Comparison of ENCODE assay signal across 24 cellular contexts in the genomic region with DNA sequence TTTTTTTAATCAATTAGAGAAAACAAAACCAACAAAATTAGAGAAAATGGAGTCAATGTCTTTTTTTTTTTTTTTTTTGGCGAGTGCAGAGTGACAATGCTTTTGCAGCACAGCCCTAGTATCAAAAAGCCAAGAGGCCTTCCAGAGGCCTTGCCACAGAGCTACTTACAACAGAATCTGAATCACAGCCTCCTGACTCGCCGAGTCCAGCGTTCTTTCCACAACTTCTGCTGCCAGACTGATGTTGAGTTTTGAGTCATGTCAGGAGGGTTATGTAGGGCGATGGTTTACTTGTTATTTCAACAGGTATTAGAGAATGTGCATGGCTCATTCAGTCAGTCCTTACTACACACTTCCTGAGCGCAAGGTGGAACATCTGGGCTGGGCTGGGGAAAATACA.
DNase-seq lines count a peak whose midpoint lies in the region; TF ChIP-seq lines count a peak whose summit lies in the region.
"Had no signal": no experiment of that assay in that cellular context is flagged by ENCODE, and none has a peak within 500 bp of the region (broad histone marks: within the 10 kb centered on the region; RNA-seq: fewer than 3 reads in every experiment).

No MANE protein-coding gene starts in this region.

- DNase-seq in AG20443 (ENCODE audit: low spot score) (peak; percentile 77), MG63 (peak; percentile 15), fibroblast of gingiva (ENCODE audit: low read depth) (peak; percentile 33), trophoblast cell (peak; percentile 65 to 73), endothelial cell (ENCODE audit: low spot score) (no peak), progenitor cell of endocrine pancreas (ENCODE audit: low spot score, unreplicated experiment) (no peak), NCI-H1092 treated with DMSO at 0.1 percent for 48 hours (lab: John Stamatoyannopoulos, UW) (no peak), hippocampal formation (lab: John Stamatoyannopoulos, UW) (no peak)
- DNase-seq: activated naive CD4-positive, alpha-beta T cell treated with anti-CD3 and anti-CD28 coated beads, Interleukin-2, amount 50 U/mL, for 16 hours; activated T-cell treated with anti-CD3 and anti-CD28 coated beads for 4 hours; Caco-2; colonic mucosa; DMS53; effector CD4-positive, alpha-beta T cell; left colon; NCI-H146; pancreas; stimulated activated CD4-positive, alpha-beta T cell treated with anti-CD3 and anti-CD28 coated beads, Interleukin-4, amount 100 ng/mL, for 4 hours; upper lobe of left lung had no signal

- H2BK5ac ChIP-seq in trophoblast cell (ENCODE audit: low read depth, low read length, poor library complexity) = no peak overlapping the region

- H3K79me2 ChIP-seq in trophoblast cell (ENCODE audit: control insufficient read depth, insufficient read depth, low read length, poor library complexity) = no peaks in the 10 kb centered on the region
- H3K79me2 ChIP-seq: hepatocyte had no signal

- H4K12ac ChIP-seq in trophoblast cell (ENCODE audit: low read depth, low read length) = no peak overlapping the region

- no peak overlapping the region for H3K23ac ChIP-seq in trophoblast cell (ENCODE audit: low read length)

- no CpG with 5 or more reads among the region's 6 CpGs for WGBS in trophoblast cell (ENCODE audit: extremely low coverage, insufficient coverage, insufficient read length)

- no peaks in the 10 kb centered on the region for H3K4me1 Mint-ChIP-seq in endothelial cell (ENCODE audit: unreplicated experiment)
- H3K4me1 Mint-ChIP-seq in progenitor cell of endocrine pancreas (ENCODE audit: low read depth) = no peaks in the 10 kb centered on the region
- H3K4me1 Mint-ChIP-seq: CD14-positive monocyte, memory B cell, neural crest cell had no signal

- H3K4me3 ChIP-seq in MG63 (no peak overlapping the region), trophoblast cell (ENCODE audit: low read depth, low read length) (no peak overlapping the region)
- H3K4me3 ChIP-seq: colonic mucosa, hepatocyte, pancreas, upper lobe of left lung had no signal

- H3K9me3 ChIP-seq in MG63 (no peaks in the 10 kb centered on the region), trophoblast cell (ENCODE audit: insufficient read depth, low read depth, low read length) (peaks cover 3% of the 10 kb centered on the region)
- H3K9me3 ChIP-seq: Caco-2, colonic mucosa, pancreas, upper lobe of left lung had no signal

- H3K9me3 Mint-ChIP-seq in endothelial cell (ENCODE audit: unreplicated experiment) (no peaks in the 10 kb centered on the region), progenitor cell of endocrine pancreas (ENCODE audit: low read depth) (no peaks in the 10 kb centered on the region)
- H3K9me3 Mint-ChIP-seq: activated T-helper 2 cell treated with anti-CD3 and anti-CD28 coated beads, Interferon-gamma antibody, Interleukin-2, Interleukin-4, amounts not matched to agents 10 μg/mL and 5 μg/mL and 100 μg/mL, durations not matched to agents 14 hours and 24 hours and 36 hours; CD14-positive monocyte had no signal

- H3K4ac ChIP-seq in trophoblast cell (ENCODE audit: low read depth, low read length) = no peak overlapping the region

- no peak overlapping the region for H3K4me2 ChIP-seq in trophoblast cell (ENCODE audit: low read length)
- H3K4me2 ChIP-seq: hepatocyte had no signal

- no peaks in the 10 kb centered on the region for H3K27me3 ChIP-seq in MG63
- no peaks in the 10 kb centered on the region for H3K27me3 ChIP-seq in trophoblast cell (ENCODE audit: insufficient read depth, low read length)
- H3K27me3 ChIP-seq: colonic mucosa, hepatocyte, pancreas, upper lobe of left lung had no signal

- no peak for TF ChIP-seq CTCF in endothelial cell (IDR thresholded peaks at IDR 0.05; ENCODE audit: unreplicated experiment)
- TF ChIP-seq CTCF in progenitor cell of endocrine pancreas (IDR thresholded peaks at IDR 0.05; ENCODE audit: unreplicated experiment) = no peak

- no peak overlapping the region for H2AK5ac ChIP-seq in trophoblast cell (ENCODE audit: low read length)

- H3K27me3 Mint-ChIP-seq in endothelial cell (ENCODE audit: unreplicated experiment) (no peaks in the 10 kb centered on the region), progenitor cell of endocrine pancreas (peaks cover 15% of the 10 kb centered on the region)

- H3K4me3 Mint-ChIP-seq in endothelial cell (ENCODE audit: unreplicated experiment) = no peak overlapping the region
- no peak overlapping the region for H3K4me3 Mint-ChIP-seq in progenitor cell of endocrine pancreas (ENCODE audit: low read depth)
- H3K4me3 Mint-ChIP-seq: CD14-positive monocyte, memory B cell, neural crest cell had no signal

- H3K27ac Mint-ChIP-seq in endothelial cell (ENCODE audit: unreplicated experiment) (no peak overlapping the region), progenitor cell of endocrine pancreas (no peak overlapping the region)
- H3K27ac Mint-ChIP-seq: activated T-helper 2 cell treated with anti-CD3 and anti-CD28 coated beads, Interferon-gamma antibody, Interleukin-2, Interleukin-4, amounts not matched to agents 10 μg/mL and 5 μg/mL and 100 μg/mL, durations not matched to agents 14 hours and 24 hours and 36 hours; memory B cell had no signal

- no peak overlapping the region for H4K8ac ChIP-seq in trophoblast cell (ENCODE audit: low read depth, low read length)

- no peak overlapping the region for H3K18ac ChIP-seq in trophoblast cell (ENCODE audit: low read length)

- no peak overlapping the region for H3K27ac ChIP-seq in trophoblast cell (ENCODE audit: low read depth, low read length)
- H3K27ac ChIP-seq: colonic mucosa, hepatocyte, pancreas, upper lobe of left lung had no signal

- no peak overlapping the region for H2BK12ac ChIP-seq in trophoblast cell (ENCODE audit: low read length)

- H4K91ac ChIP-seq in trophoblast cell (ENCODE audit: low read depth, low read length) = no peak overlapping the region

- no peak overlapping the region for H2AFZ ChIP-seq in trophoblast cell (ENCODE audit: insufficient read depth, low read length, poor library complexity)
- H2AFZ ChIP-seq: hepatocyte had no signal

- no peaks in the 10 kb centered on the region for H3K36me3 Mint-ChIP-seq in endothelial cell (ENCODE audit: low read depth, unreplicated experiment)
- H3K36me3 Mint-ChIP-seq in progenitor cell of endocrine pancreas (ENCODE audit: insufficient read depth) = no peaks in the 10 kb centered on the region
- H3K36me3 Mint-ChIP-seq: CD14-positive monocyte, memory B cell had no signal

- no peak overlapping the region for H3K9ac ChIP-seq in trophoblast cell (ENCODE audit: low read length)

- H3K36me3 ChIP-seq in MG63 (no peaks in the 10 kb centered on the region), trophoblast cell (ENCODE audit: control insufficient read depth in 1 of 2, insufficient read depth in 2 of 2, low read length in 2 of 2) (no peaks in the 10 kb centered on the region)
- H3K36me3 ChIP-seq: colonic mucosa, pancreas, upper lobe of left lung had no signal

- no peaks in the 10 kb centered on the region for H3K79me1 ChIP-seq in trophoblast cell (ENCODE audit: low read length)

- no peak overlapping the region for H3K14ac ChIP-seq in trophoblast cell (ENCODE audit: low read length)

- no peaks in the 10 kb centered on the region for H3K4me1 ChIP-seq in trophoblast cell (ENCODE audit: control insufficient read depth in 1 of 2, insufficient read depth in 2 of 2, low read length in 2 of 2)
- H3K4me1 ChIP-seq: Caco-2, colonic mucosa, pancreas had no signal

- no peak overlapping the region for H2BK120ac ChIP-seq in trophoblast cell (ENCODE audit: insufficient read depth, low read length, poor library complexity)

Comparison
In these comparisons a context has a peak if more than half of its experiments do, and no peak if none do; other contexts are left out.
1. DNase-seq: peak in AG20443 (single experiment), MG63 (single experiment), fibroblast of gingiva (single experiment) and trophoblast cell (2 of 2); none in endothelial cell (single experiment), progenitor cell of endocrine pancreas (single experiment), NCI-H1092 treated with DMSO at 0.1 percent for 48 hours (single experiment) and hippocampal formation (0 of 2).